In genomic region chrX:75086731-75087195, GRCh38 we compare ENCODE assay signal across 24 cellular contexts.
DNase-seq lines count a peak whose midpoint lies in the region; ATAC-seq and FAIRE-seq lines count a peak whose summit lies in the region.
"Had no signal": no experiment of that assay in that cellular context is flagged by ENCODE, and none has a peak within 500 bp of the region (broad histone marks: within the 10 kb centered on the region; RNA-seq: fewer than 3 reads in every experiment).

No MANE protein-coding gene starts in this region.

- H3K9me3 ChIP-seq in mesenchymal stem cell (ENCODE audit: control insufficient read depth, low read length) = no peaks in the 10 kb centered on the region

- peak overlapping the region; percentile 47 for H3K9ac ChIP-seq in mesenchymal stem cell (ENCODE audit: low read length)
- H3K9ac ChIP-seq: BLaER1 treated with 17β-estradiol and CSF1 and Interleukin-3, amounts not matched to agents 10 nM and 100 nM had no signal

- no peak for FAIRE-seq in urothelium cell line (lab: Jason Lieb, UNC)
- FAIRE-seq: bronchial epithelial cell, D721Med had no signal

- H2BK15ac ChIP-seq in mesenchymal stem cell (ENCODE audit: low read depth, poor library complexity, severe bottlenecking) = no peak overlapping the region

- no peak overlapping the region for H2BK12ac ChIP-seq in mesenchymal stem cell (ENCODE audit: low read length in 2 of 2)

- DNase-seq in stimulated activated naive CD8-positive, alpha-beta T cell treated with anti-CD3 and anti-CD28 coated beads, Interleukin-15, Interleukin-2, amounts not matched to agents 100 U/mL and 50 U/mL, for 24 hours = no peak
- DNase-seq in mesenchymal stem cell (peak; percentile 15), activated T-cell treated with anti-CD3 and anti-CD28 coated beads for 4 hours (no peak), urothelium cell line (ENCODE audit: low spot score) (no peak)
- DNase-seq: activated naive CD8-positive, alpha-beta T cell treated with anti-CD3 and anti-CD28 coated beads for 36 hours; dermis blood vessel endothelial cell; foreskin keratinocyte; HCEC 1CT; kidney; NCI-H1694 treated with DMSO at 0.1 percent for 48 hours; NCI-H2227 treated with DMSO at 0.1 percent for 48 hours; NCI-H774; retina; stimulated activated CD4-positive, alpha-beta T cell treated with anti-CD3 and anti-CD28 coated beads, Interleukin-15, amount 100 ng/mL, for 24 hours; T-helper 9 cell had no signal

- no peaks in the 10 kb centered on the region for H3K36me3 ChIP-seq in mesenchymal stem cell (ENCODE audit: control insufficient read depth in 1 of 2, insufficient read depth in 2 of 2, low read depth in 1 of 2, low read length in 2 of 2)
- H3K36me3 ChIP-seq: BLaER1 treated with 17β-estradiol and CSF1 and Interleukin-3, amounts not matched to agents 10 nM and 100 nM had no signal

- no peaks in the 10 kb centered on the region for H3K27me3 ChIP-seq in mesenchymal stem cell (ENCODE audit: control insufficient read depth in 1 of 2, insufficient read depth in 1 of 2, low read length in 2 of 2)
- H3K27me3 ChIP-seq: foreskin keratinocyte had no signal

- peaks cover 23% of the 10 kb centered on the region for H3K4me1 Mint-ChIP-seq in stimulated activated naive CD8-positive, alpha-beta T cell treated with anti-CD3 and anti-CD28 coated beads, Interleukin-15, Interleukin-2, amounts not matched to agents 100 ng/mL and 50 ng/mL, for 24 hours (ENCODE audit: low read depth)
- peaks cover 20% of the 10 kb centered on the region for H3K4me1 Mint-ChIP-seq in dendritic cell treated with granulocyte-macrophage colony-stimulating factor and Interleukin-4, amounts not matched to agents 40 ng/mL and 50 ng/mL, for 4 days (ENCODE audit: low read depth)

- ATAC-seq in stimulated activated naive CD8-positive, alpha-beta T cell treated with anti-CD3 and anti-CD28 coated beads, Interleukin-15, Interleukin-2, amounts not matched to agents 100 U/mL and 50 U/mL, for 24 hours = no peak
- ATAC-seq in GM21619 (IDR thresholded peaks at IDR 0.05; ENCODE audit: unreplicated experiment) = no peak
- no peak for ATAC-seq in GM21825 (IDR thresholded peaks at IDR 0.05; ENCODE audit: unreplicated experiment)
- ATAC-seq: activated T-helper 17 cell treated with anti-CD3 and anti-CD28 coated beads, Interleukin-2, amount 50 U/mL, for 72 hours; foreskin keratinocyte had no signal

- H2BK120ac ChIP-seq in mesenchymal stem cell (ENCODE audit: low read depth, low read length) = no peak overlapping the region

- no peak overlapping the region for H2AFZ ChIP-seq in mesenchymal stem cell (ENCODE audit: low read depth, low read length)

- no peak overlapping the region for H2BK5ac ChIP-seq in mesenchymal stem cell (ENCODE audit: low read depth, low read length, poor library complexity, severe bottlenecking)

- H2AK5ac ChIP-seq in mesenchymal stem cell (ENCODE audit: low read length, severe bottlenecking) = no peak overlapping the region

- H4K91ac ChIP-seq in mesenchymal stem cell (ENCODE audit: low read length) = no peak overlapping the region

- peak overlapping the region; percentile 28 for H3K27ac Mint-ChIP-seq in stimulated activated naive CD8-positive, alpha-beta T cell treated with anti-CD3 and anti-CD28 coated beads, Interleukin-15, Interleukin-2, amounts not matched to agents 100 ng/mL and 50 ng/mL, for 24 hours
- peak overlapping the region; percentile 64 for H3K27ac Mint-ChIP-seq in dendritic cell treated with granulocyte-macrophage colony-stimulating factor and Interleukin-4, amounts not matched to agents 40 ng/mL and 50 ng/mL, for 4 days
- H3K27ac Mint-ChIP-seq: activated naive CD8-positive, alpha-beta T cell treated with anti-CD3 and anti-CD28 coated beads for 36 hours; activated T-helper 17 cell treated with anti-CD3 and anti-CD28 coated beads, Interleukin-2, amount 50 U/mL, for 72 hours; memory B cell had no signal

- intact Hi-C loops in dendritic cell treated with granulocyte-macrophage colony-stimulating factor and Interleukin-4, amounts not matched to agents 40 ng/mL and 50 ng/mL, for 4 days (cut with micrococcal nuclease) = loop anchor here (10.0 kb wide), 1 partner anchor 68 kb away; the partner anchor contains the start of gene ABCB7

- no peak overlapping the region for H3K4me3 Mint-ChIP-seq in stimulated activated naive CD8-positive, alpha-beta T cell treated with anti-CD3 and anti-CD28 coated beads, Interleukin-15, Interleukin-2, amounts not matched to agents 100 ng/mL and 50 ng/mL, for 24 hours
- no peak overlapping the region for H3K4me3 Mint-ChIP-seq in dendritic cell treated with granulocyte-macrophage colony-stimulating factor and Interleukin-4, amounts not matched to agents 40 ng/mL and 50 ng/mL, for 4 days
- H3K4me3 Mint-ChIP-seq: activated naive CD8-positive, alpha-beta T cell treated with anti-CD3 and anti-CD28 coated beads for 36 hours; activated T-helper 17 cell treated with anti-CD3 and anti-CD28 coated beads, Interleukin-2, amount 50 U/mL, for 72 hours; memory B cell had no signal

- no peak overlapping the region for H3K23ac ChIP-seq in mesenchymal stem cell (ENCODE audit: low read length in 2 of 2)

- no peak overlapping the region for H3K27ac ChIP-seq in mesenchymal stem cell (ENCODE audit: low read length, poor library complexity, severe bottlenecking)
- H3K27ac ChIP-seq: BLaER1 treated with 17β-estradiol and CSF1 and Interleukin-3, amounts not matched to agents 10 nM and 100 nM; foreskin keratinocyte had no signal

- H3K4me1 ChIP-seq in mesenchymal stem cell (ENCODE audit: control insufficient read depth, insufficient read depth, low read depth, low read length) = no peaks in the 10 kb centered on the region
- H3K4me1 ChIP-seq: BLaER1 treated with 17β-estradiol and CSF1 and Interleukin-3, amounts not matched to agents 10 nM and 100 nM; foreskin keratinocyte had no signal

- H3K9me3 Mint-ChIP-seq in stimulated activated naive CD8-positive, alpha-beta T cell treated with anti-CD3 and anti-CD28 coated beads, Interleukin-15, Interleukin-2, amounts not matched to agents 100 ng/mL and 50 ng/mL, for 24 hours = no peaks in the 10 kb centered on the region
- H3K9me3 Mint-ChIP-seq in dendritic cell treated with granulocyte-macrophage colony-stimulating factor and Interleukin-4, amounts not matched to agents 40 ng/mL and 50 ng/mL, for 4 days = no peaks in the 10 kb centered on the region
- H3K9me3 Mint-ChIP-seq: activated T-helper 17 cell treated with anti-CD3 and anti-CD28 coated beads, Interleukin-2, amount 50 U/mL, for 72 hours; memory B cell had no signal

- H3K36me3 Mint-ChIP-seq in stimulated activated naive CD8-positive, alpha-beta T cell treated with anti-CD3 and anti-CD28 coated beads, Interleukin-15, Interleukin-2, amounts not matched to agents 100 ng/mL and 50 ng/mL, for 24 hours (ENCODE audit: low read depth) = peaks cover 12% of the 10 kb centered on the region
- H3K36me3 Mint-ChIP-seq in dendritic cell treated with granulocyte-macrophage colony-stimulating factor and Interleukin-4, amounts not matched to agents 40 ng/mL and 50 ng/mL, for 4 days (ENCODE audit: low read depth) = peaks cover 4% of the 10 kb centered on the region

- WGBS in mesenchymal stem cell = 97% methylated on average over 2 of the region's 2 CpGs

- H4K8ac ChIP-seq in mesenchymal stem cell (ENCODE audit: low read length) = no peak overlapping the region

- H3K18ac ChIP-seq in mesenchymal stem cell (ENCODE audit: low read depth in 1 of 2, low read length in 2 of 2) = no peak overlapping the region

- no peak overlapping the region for H3K14ac ChIP-seq in mesenchymal stem cell (ENCODE audit: low read length in 2 of 2)

- no peak overlapping the region for H3K4me2 ChIP-seq in mesenchymal stem cell (ENCODE audit: low read length, poor library complexity, severe bottlenecking)
- H3K4me2 ChIP-seq: BLaER1 treated with 17β-estradiol and CSF1 and Interleukin-3, amounts not matched to agents 10 nM and 100 nM had no signal

- H3K4ac ChIP-seq in mesenchymal stem cell (ENCODE audit: low read depth in 1 of 2, low read length in 2 of 2) = no peak overlapping the region

- H3K79me1 ChIP-seq in mesenchymal stem cell (replicated peaks; ENCODE audit: low read length, poor library complexity, severe bottlenecking) = no peaks in the 10 kb centered on the region

- H3K4me3 ChIP-seq in mesenchymal stem cell (ENCODE audit: insufficient read depth in 1 of 2, low read depth in 1 of 2, low read length in 2 of 2) = no peak overlapping the region
- H3K4me3 ChIP-seq: BLaER1 treated with 17β-estradiol and CSF1 and Interleukin-3, amounts not matched to agents 10 nM and 100 nM had no signal

- no peaks in the 10 kb centered on the region for H3K27me3 Mint-ChIP-seq in stimulated activated naive CD8-positive, alpha-beta T cell treated with anti-CD3 and anti-CD28 coated beads, Interleukin-15, Interleukin-2, amounts not matched to agents 100 ng/mL and 50 ng/mL, for 24 hours
- no peaks in the 10 kb centered on the region for H3K27me3 Mint-ChIP-seq in dendritic cell treated with granulocyte-macrophage colony-stimulating factor and Interleukin-4, amounts not matched to agents 40 ng/mL and 50 ng/mL, for 4 days
- H3K27me3 Mint-ChIP-seq: activated naive CD8-positive, alpha-beta T cell treated with anti-CD3 and anti-CD28 coated beads for 36 hours; activated T-helper 17 cell treated with anti-CD3 and anti-CD28 coated beads, Interleukin-2, amount 50 U/mL, for 72 hours; memory B cell had no signal
